Comparison of ENCODE assay signal across 10 cellular contexts in genomic region chr7:50664461-50664922, GRCh38.
A peak's percentile ranks its signal among the peaks of the same experiment; 100 is the strongest.
DNase-seq lines count a peak whose midpoint lies in the region; FAIRE-seq and TF ChIP-seq lines count a peak whose summit lies in the region.
"Had no signal": no experiment of that assay in that cellular context is flagged by ENCODE, and none has a peak within 500 bp of the region (broad histone marks: within the 10 kb centered on the region; RNA-seq: fewer than 3 reads in every experiment).

No MANE protein-coding gene starts in this region.

- CTCF ChIA-PET in HEK293 (lab: Yijun Ruan, JAX) (no interaction called here), endothelial cell of umbilical vein (lab: Charles Lee) (interaction anchor here (0.7 kb wide), 1 partner anchor 477 kb away, joined by 3 read pairs; no protein-coding TSS in a partner anchor)

- no peak overlapping the region for H3K9ac ChIP-seq in endothelial cell of umbilical vein (replicated peaks; ENCODE audit: extremely low read depth, insufficient read depth, low read length)

- no peak for TF ChIP-seq POLR2A in endothelial cell of umbilical vein (IDR thresholded peaks at IDR 0.05; ENCODE audit: low read depth, low read length)

- H3K79me2 ChIP-seq in endothelial cell of umbilical vein (ENCODE audit: control insufficient read depth, insufficient read depth, low read length) = peaks cover 75% of the 10 kb centered on the region

- no peaks in the 10 kb centered on the region for H3K4me1 ChIP-seq in HEK293 (ENCODE audit: control insufficient read depth, insufficient read depth, low read length)
- H3K4me1 ChIP-seq in endothelial cell of umbilical vein (ENCODE audit: control insufficient read depth, extremely low read depth, insufficient read depth, low read length) = peaks cover 49% of the 10 kb centered on the region

- TF ChIP-seq CTCF in HEK293 (tag by site-specific recombination; IDR thresholded peaks at IDR 0.05) (no peak), endothelial cell of umbilical vein (IDR thresholded peaks at IDR 0.05; ENCODE audit: extremely low read depth in 1 of 2, insufficient read depth in 1 of 2, low read depth in 1 of 2, low read length in 2 of 2) (no peak)

- no peaks in the 10 kb centered on the region for H3K9me1 ChIP-seq in endothelial cell of umbilical vein (replicated peaks; ENCODE audit: control insufficient read depth, extremely low read depth, insufficient read depth, low read length)

- H3K9me3 ChIP-seq in HEK293 (ENCODE audit: control insufficient read depth, insufficient read depth, low read depth, low read length) = no peaks in the 10 kb centered on the region
- H3K9me3 ChIP-seq in endothelial cell of umbilical vein (replicated peaks; ENCODE audit: control insufficient read depth, insufficient read depth, low read length) = no peaks in the 10 kb centered on the region

- POLR2A ChIA-PET in HEK293 (lab: Yijun Ruan, JAX) (no interaction called here), endothelial cell of umbilical vein (lab: Charles Lee) (no interaction called here)

- peak; percentile 22 for DNase-seq in NCI-H146 (lab: John Stamatoyannopoulos, UW)
- no peak for DNase-seq in NCI-H146 treated with DMSO at 0.1 percent for 48 hours (lab: John Stamatoyannopoulos, UW; ENCODE audit: unreplicated experiment)
- DNase-seq in MV-4-11 (lab: John Stamatoyannopoulos, UW) = peak; percentile 82
- peak; percentile 79 for DNase-seq in endothelial cell of umbilical vein (ENCODE audit: low read depth, low spot score)
- DNase-seq in NCI-H1694 treated with DMSO at 0.1 percent for 48 hours (lab: John Stamatoyannopoulos, UW) = no peak
- no peak for DNase-seq in NCI-H526 (lab: John Stamatoyannopoulos, UW)
- DNase-seq in NCI-H1930 (lab: John Stamatoyannopoulos, UW) = no peak

- no peaks in the 10 kb centered on the region for H4K20me1 ChIP-seq in endothelial cell of umbilical vein (replicated peaks; ENCODE audit: control insufficient read depth, extremely low read depth, insufficient read depth, low read length)

- H3K27ac ChIP-seq in HEK293 (ENCODE audit: extremely low read depth, low read depth, low read length) = no peak overlapping the region
- H3K27ac ChIP-seq in endothelial cell of umbilical vein (ENCODE audit: insufficient read depth, low read depth, low read length) = peak overlapping the region; percentile 64
- H3K27ac ChIP-seq: 22Rv1 had no signal

- H3K36me3 ChIP-seq in HEK293 (ENCODE audit: control insufficient read depth in 2 of 2, insufficient read depth in 1 of 2, low read length in 2 of 2) (peaks cover 0 to 18% of the 10 kb centered on the region in 2 experiments; a peak in 1 of 3 replicates), endothelial cell of umbilical vein (ENCODE audit: control insufficient read depth in 2 of 2, extremely low read depth in 1 of 2, insufficient read depth in 2 of 2, low read length in 2 of 2) (peaks cover 7 to 34% of the 10 kb centered on the region in 2 experiments)

- no TSS peak for BruUV-seq in endothelial cell of umbilical vein (replicated peaks; lab: Mats Ljungman, UMichigan)

- dilution Hi-C loops in endothelial cell of umbilical vein (cut with MboI; ENCODE audit: extremely low pct_ligation_motif_present, low sequenced_read_pairs) = no loop called here

- peak overlapping the region; percentile 57 for H3K4me2 ChIP-seq in endothelial cell of umbilical vein (ENCODE audit: insufficient read depth, low read length)

- intact Hi-C loops in endothelial cell of umbilical vein (cut with micrococcal nuclease) = no loop called here

- no peak overlapping the region for H3K4me3 ChIP-seq in HEK293 (ENCODE audit: low read depth, low read length)
- H3K4me3 ChIP-seq in endothelial cell of umbilical vein (replicated peaks in 1 of 3; ENCODE audit: insufficient read depth in 1 of 3, low read depth in 1 of 3, low read length in 3 of 3) = no peak overlapping the region

- no peak for FAIRE-seq in endothelial cell of umbilical vein (lab: Jason Lieb, UNC)
- FAIRE-seq: TTC549 had no signal

- H2AFZ ChIP-seq in endothelial cell of umbilical vein (ENCODE audit: low read depth, low read length) = no peak overlapping the region

- H3K27me3 ChIP-seq in endothelial cell of umbilical vein (ENCODE audit: control insufficient read depth in 2 of 2, insufficient read depth in 2 of 2, low read length in 2 of 2) = no peaks in the 10 kb centered on the region

TF ChIP-seq in HEK293, 187 proteins besides CTCF, POLR2A, EP300 and RAD21:
- TF ChIP-seq SCRT2 (tag by site-specific recombination; IDR thresholded peaks at IDR 0.05) = peak; percentile 62; the same call in 1 of the 2 replicates
- no peak for TF ChIP-seq KLF7 (tag by site-specific recombination; IDR thresholded peaks at IDR 0.05; ENCODE audit: borderline replicate concordance)
- peak; percentile 22; the same call in 1 of the 2 replicates for TF ChIP-seq ZNF341 (tag by site-specific recombination; IDR thresholded peaks at IDR 0.05; ENCODE audit: low read depth)
TF ChIP-seq in HEK293: peak in this region for 2.

TF ChIP-seq in endothelial cell of umbilical vein, 7 proteins besides CTCF, POLR2A, EP300 and RAD21:
- peak; percentile 59 for TF ChIP-seq JUN (IDR thresholded peaks at IDR 0.05; ENCODE audit: borderline replicate concordance, insufficient read depth, insufficient read length, low read depth)
- no peak for TF ChIP-seq MAX (IDR thresholded peaks at IDR 0.05; ENCODE audit: insufficient read depth, insufficient read length)
- no peak for TF ChIP-seq MYC (IDR thresholded peaks at IDR 0.05; ENCODE audit: low read depth, low read length)
- TF ChIP-seq FOS (IDR thresholded peaks at IDR 0.05; ENCODE audit: borderline replicate concordance, insufficient read depth, low read length) = peak; percentile 84
- no peak for TF ChIP-seq EZH2 (IDR thresholded peaks at IDR 0.05; ENCODE audit: borderline replicate concordance, low read depth, low read length, severe bottlenecking)
TF ChIP-seq in endothelial cell of umbilical vein: peak in this region for 2.

Comparison
In these comparisons a context has a peak if more than half of its experiments do, and no peak if none do; other contexts are left out.
1. DNase-seq: peak in NCI-H146 (single experiment), MV-4-11 (single experiment) and endothelial cell of umbilical vein (single experiment); none in NCI-H146 treated with DMSO at 0.1 percent for 48 hours (single experiment), NCI-H1694 treated with DMSO at 0.1 percent for 48 hours (single experiment), NCI-H526 (0 of 2) and NCI-H1930 (0 of 2).